30 cellular contexts compared by ENCODE assay signal in the genomic region with DNA sequence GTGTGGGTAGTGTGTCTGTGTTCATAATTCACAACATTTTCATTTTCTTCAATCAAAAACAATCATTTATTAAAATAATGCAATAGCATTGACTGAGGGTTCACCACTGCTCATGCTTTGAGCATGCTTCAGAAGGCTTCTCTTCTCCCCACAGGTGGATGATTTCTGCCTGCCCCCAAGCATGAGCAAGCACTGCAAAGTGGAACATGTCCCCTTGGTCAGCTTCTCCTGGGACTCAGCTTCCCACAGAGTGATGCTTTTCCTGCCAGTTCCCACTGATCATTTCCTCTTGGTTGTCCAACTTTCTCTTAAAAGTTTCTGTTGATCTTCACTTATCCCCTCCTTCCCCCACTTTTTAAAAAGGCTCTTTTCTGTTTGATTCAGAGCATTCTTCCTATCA. TPM values are rescaled to one million over a fixed set of nuclear protein-coding genes. Genes with fewer than 3 reads are reported as not detected.
A peak's percentile ranks its signal among the peaks of the same experiment; 100 is the strongest.
DNase-seq lines count a peak whose midpoint lies in the region; ATAC-seq and TF ChIP-seq lines count a peak whose summit lies in the region.
"Had no signal": no experiment of that assay in that cellular context is flagged by ENCODE, and none has a peak within 500 bp of the region (broad histone marks: within the 10 kb centered on the region; RNA-seq: fewer than 3 reads in every experiment).

No MANE protein-coding gene starts in this region.

- DNase-seq in Right ventricle myocardium superior (no peak), right atrium auricular region (ENCODE audit: low spot score) (no peak), chondrocyte (ENCODE audit: low spot score) (no peak), heart right ventricle (peak in 1 of 2 donors; percentile 46), left ventricle myocardium superior (peak; percentile 26), HPDE6-E6E7 (ENCODE audit: extremely low spot score) (no peak)
- DNase-seq in effector CD8-positive, alpha-beta T cell (lab: John Stamatoyannopoulos, UW): no peak
- DNase-seq: 8988T; ACHN; BE2C; C1 segment of cervical spinal cord; CD4-positive, alpha-beta memory T cell; CD4-positive, CD25-positive, alpha-beta regulatory T cell; CD8-positive, alpha-beta memory T cell; COR-L47; DMS 273 treated with DMSO at 0.1 percent for 48 hours; DMS153; DMS53; DMS79; DND-41; EL; GDM1 had no signal

- intact Hi-C loops in Right ventricle myocardium superior (cut with DNase I) (no loop called here), heart right ventricle (cut with DNase I) (no loop called here), left ventricle myocardium superior (cut with micrococcal nuclease) (no loop called here)

- no peaks in the 10 kb centered on the region for H3K36me3 Mint-ChIP-seq in chondrocyte (ENCODE audit: low read depth)
- H3K36me3 Mint-ChIP-seq: CD14-positive monocyte; CD4-positive, alpha-beta memory T cell; CD4-positive, CD25-positive, alpha-beta regulatory T cell; CD8-positive, alpha-beta memory T cell had no signal

- H3K4me3 Mint-ChIP-seq in chondrocyte (ENCODE audit: unreplicated experiment): no peak overlapping the region
- H3K4me3 Mint-ChIP-seq: CD14-positive monocyte; CD4-positive, alpha-beta memory T cell; CD4-positive, CD25-positive, alpha-beta regulatory T cell; CD8-positive, alpha-beta memory T cell had no signal

- H3K27ac ChIP-seq in right atrium auricular region (no peak overlapping the region), heart right ventricle (peak overlapping the region in 4 of 10 donors; percentile 22 to 61 (median 40))
- H3K27ac ChIP-seq: BLaER1 had no signal

- H3K4me3 ChIP-seq in right atrium auricular region (no peak overlapping the region), heart right ventricle (no peak overlapping the region)
- H3K4me3 ChIP-seq: BLaER1, GM12878 had no signal

- peaks cover 2% of the 10 kb centered on the region for H3K9me3 Mint-ChIP-seq in chondrocyte (ENCODE audit: low read depth)

- H3K4me1 Mint-ChIP-seq in chondrocyte (ENCODE audit: low read depth): peaks cover 12% of the 10 kb centered on the region
- H3K4me1 Mint-ChIP-seq: CD4-positive, alpha-beta memory T cell; CD4-positive, CD25-positive, alpha-beta regulatory T cell; CD8-positive, alpha-beta memory T cell had no signal

- TF ChIP-seq CTCF in right atrium auricular region (IDR thresholded peaks at IDR 0.05): no peak
- no peak for TF ChIP-seq CTCF in chondrocyte (IDR thresholded peaks at IDR 0.05)
- no peak for TF ChIP-seq CTCF in heart right ventricle (IDR thresholded peaks at IDR 0.05)

- peak; percentile 62 for ATAC-seq in Right ventricle myocardium superior (ENCODE audit: poor library complexity)
- peak; percentile 17 to 89 (median 78) for ATAC-seq in heart right ventricle
- peak; percentile 82 for ATAC-seq in left ventricle myocardium superior
- ATAC-seq in GM18520 (IDR thresholded peaks at IDR 0.05; ENCODE audit: unreplicated experiment): no peak
- ATAC-seq: GM12878 had no signal

- H3K36me3 ChIP-seq in right atrium auricular region: no peaks in the 10 kb centered on the region
- no peaks in the 10 kb centered on the region for H3K36me3 ChIP-seq in heart right ventricle
- H3K36me3 ChIP-seq: BE2C, BLaER1 had no signal

- H3K27me3 Mint-ChIP-seq in chondrocyte (ENCODE audit: low read depth): no peaks in the 10 kb centered on the region
- H3K27me3 Mint-ChIP-seq: CD4-positive, alpha-beta memory T cell; CD4-positive, CD25-positive, alpha-beta regulatory T cell; CD8-positive, alpha-beta memory T cell had no signal

- H3K27ac Mint-ChIP-seq in chondrocyte (ENCODE audit: unreplicated experiment): peak overlapping the region; percentile 11
- H3K27ac Mint-ChIP-seq: CD14-positive monocyte; CD4-positive, alpha-beta memory T cell; CD4-positive, CD25-positive, alpha-beta regulatory T cell; CD8-positive, alpha-beta memory T cell had no signal

- no peaks in the 10 kb centered on the region for H3K4me1 ChIP-seq in right atrium auricular region
- H3K4me1 ChIP-seq in heart right ventricle: peaks cover 0 to 8% (median 0%) of the 10 kb centered on the region in 9 donors
- H3K4me1 ChIP-seq: BE2C, BLaER1 had no signal

- no peaks in the 10 kb centered on the region for H3K9me3 ChIP-seq in right atrium auricular region
- H3K9me3 ChIP-seq in heart right ventricle: peaks cover 0 to 7% (median 0%) of the 10 kb centered on the region in 11 donors
- H3K9me3 ChIP-seq: BE2C, BLaER1 had no signal

- H3K27me3 ChIP-seq in right atrium auricular region: no peaks in the 10 kb centered on the region
- H3K27me3 ChIP-seq in heart right ventricle: no peaks in the 10 kb centered on the region
- H3K27me3 ChIP-seq: BE2C, BLaER1 had no signal

RNA-seq across cellular contexts. Expression of a gene that starts 31.5 kb away (rescaled TPM):
- 18.4 TPM for total RNA-seq in Right ventricle myocardium superior
- total RNA-seq in right atrium auricular region: 10 to 100 TPM; 30.4 to 72.3 TPM
- total RNA-seq in chondrocyte: 1.6 to 4.1 TPM (median 2.0 TPM) in 3 replicates
- 10 to 100 TPM in 7 of 10 donors, 1 to 10 TPM in 3; 7.2 to 35.8 (median 12.6) TPM for total RNA-seq in heart right ventricle
- polyA plus RNA-seq in heart right ventricle: 10 to 100 TPM; 15.2 to 28.3 TPM
- total RNA-seq in left ventricle myocardium superior: 12.1 TPM
- total RNA-seq: A673; CD4-positive, alpha-beta memory T cell; CD4-positive, CD25-positive, alpha-beta regulatory T cell; CD8-positive, alpha-beta memory T cell; Daoy; G401; GM12878 had no signal
- polyA plus RNA-seq: AG04450; CD14-positive monocyte; CD4-positive, alpha-beta memory T cell; CD4-positive, CD25-positive, alpha-beta regulatory T cell; CD8-positive, alpha-beta memory T cell had no signal
